ENCODE assay signal across 13 cellular contexts in genomic region chr1:109500886-109501285, GRCh38. TPM values are rescaled to one million over a fixed set of nuclear protein-coding genes. Genes with fewer than 3 reads are reported as not detected.
DNase-seq lines count a peak whose midpoint lies in the region; ATAC-seq and TF ChIP-seq lines count a peak whose summit lies in the region.
"Had no signal": no experiment of that assay in that cellular context is flagged by ENCODE, and none has a peak within 500 bp of the region (broad histone marks: within the 10 kb centered on the region; RNA-seq: fewer than 3 reads in every experiment).

No MANE protein-coding gene starts in this region.

- no peaks in the 10 kb centered on the region for H3K9me3 Mint-ChIP-seq in activated T-helper 17 cell treated with anti-CD3 and anti-CD28 coated beads, Interleukin-2, amount 50 U/mL, for 72 hours

- no peaks in the 10 kb centered on the region for H3K27me3 ChIP-seq in SK-N-SH (ENCODE audit: insufficient read depth)
- no peaks in the 10 kb centered on the region for H3K27me3 ChIP-seq in stomach

- peaks cover 4% of the 10 kb centered on the region; the same call in 1 of the 2 replicates for H3K79me2 ChIP-seq in SK-N-SH (ENCODE audit: insufficient read depth)

- H3K4me3 Mint-ChIP-seq in activated T-helper 17 cell treated with anti-CD3 and anti-CD28 coated beads, Interleukin-2, amount 50 U/mL, for 72 hours: peak overlapping the region; percentile 57

- no peaks in the 10 kb centered on the region for H3F3A ChIP-seq in SK-N-SH (replicated peaks; ENCODE audit: insufficient read depth)

- H3K9ac ChIP-seq in SK-N-SH: no peak overlapping the region

- no peak overlapping the region for H3K4me2 ChIP-seq in SK-N-SH

- TF ChIP-seq RAD21 in SK-N-SH (IDR thresholded peaks at IDR 0.05; ENCODE audit: low read length): no peak

- H3K27ac ChIP-seq in SK-N-SH (ENCODE audit: low read depth in 2 of 2, low read length in 1 of 2): peak overlapping the region in 1 of 2 experiments; percentile 2; a peak in 1 of 4 replicates
- peak overlapping the region in 4 of 5 donors; percentile 23 to 61 (median 50) for H3K27ac ChIP-seq in stomach
- H3K27ac ChIP-seq: 22Rv1 had no signal

- H3K4me3 ChIP-seq in SK-N-SH (ENCODE audit: low read depth in 2 of 2, low read length in 1 of 2): no peak overlapping the region
- no peak overlapping the region for H3K4me3 ChIP-seq in foreskin fibroblast (ENCODE audit: low read depth in 1 of 2, low read length in 2 of 2)
- no peak overlapping the region for H3K4me3 ChIP-seq in stomach

- H3K36me3 ChIP-seq in SK-N-SH (replicated peaks in 1 of 2; ENCODE audit: control insufficient read depth in 1 of 2, insufficient read depth in 2 of 2, low read length in 1 of 2): peaks cover 5 to 17% of the 10 kb centered on the region in 2 experiments
- H3K36me3 ChIP-seq in stomach: peaks cover 19 to 44% (median 39%) of the 10 kb centered on the region in 4 donors

- peak overlapping the region; percentile 67 for H3K27ac Mint-ChIP-seq in activated T-helper 17 cell treated with anti-CD3 and anti-CD28 coated beads, Interleukin-2, amount 50 U/mL, for 72 hours

- POLR2A ChIA-PET in SK-N-SH (lab: Yijun Ruan, JAX): interaction anchor here (3.3 kb wide), 1 partner anchor 29 kb away, joined by 13 read pairs; no protein-coding TSS in a partner anchor

- no peak overlapping the region for H2AFZ ChIP-seq in SK-N-SH (ENCODE audit: low read depth)

- TF ChIP-seq POLR2A in stomach (IDR thresholded peaks at IDR 0.05) (no peak), erythroblast (IDR thresholded peaks at IDR 0.05; ENCODE audit: low read length) (no peak)

- H3K9me3 ChIP-seq in SK-N-SH: no peaks in the 10 kb centered on the region
- H3K9me3 ChIP-seq in stomach: no peaks in the 10 kb centered on the region

- H3K27me3 Mint-ChIP-seq in activated T-helper 17 cell treated with anti-CD3 and anti-CD28 coated beads, Interleukin-2, amount 50 U/mL, for 72 hours: no peaks in the 10 kb centered on the region

- intact Hi-C loops in stomach (cut with DNase I; ENCODE audit: low total_unique reads): no loop called here

- H3K9me2 ChIP-seq in SK-N-SH: no peaks in the 10 kb centered on the region

- TF ChIP-seq EP300 in SK-N-SH (IDR thresholded peaks at IDR 0.05; ENCODE audit: borderline replicate concordance in 1 of 2, low read depth in 1 of 2, low read length in 1 of 2): no peak
- no peak for TF ChIP-seq EP300 in stomach (IDR thresholded peaks at IDR 0.05)

- H3K4me1 Mint-ChIP-seq in activated T-helper 17 cell treated with anti-CD3 and anti-CD28 coated beads, Interleukin-2, amount 50 U/mL, for 72 hours: peaks cover 61% of the 10 kb centered on the region

- WGBS in SK-N-SH (ENCODE audit: low lambda C conversion rate): 78% methylated on average over 4 of the region's 4 CpGs
- WGBS in stomach, 5 donors: 38 to 57% (median 41%) methylated on average over 4 of the region's 4 CpGs

- DNase-seq in SK-N-SH (no peak), foreskin fibroblast (peak; percentile 68 to 85), stomach (no peak), NCI-H446 treated with DMSO at 0.1 percent for 48 hours (lab: John Stamatoyannopoulos, UW) (no peak), erythroblast (lab: John Stamatoyannopoulos, UW) (no peak)
- DNase-seq in stimulated activated naive CD4-positive, alpha-beta T cell treated with Interleukin-2 at 50 U/mL for 16 hours (lab: John Stamatoyannopoulos, UW): no peak
- DNase-seq: activated CD8-positive, alpha-beta memory T cell treated with anti-CD3 and anti-CD28 coated beads, Interleukin-2, amount 50 U/mL, for 48 hours; GDM1; SW 1271 had no signal

- H3K36me3 Mint-ChIP-seq in activated T-helper 17 cell treated with anti-CD3 and anti-CD28 coated beads, Interleukin-2, amount 50 U/mL, for 72 hours (ENCODE audit: low read depth): peaks cover 36% of the 10 kb centered on the region

- ATAC-seq in SK-N-SH treated with all-trans-retinoic acid at 6 μM for 48 hours: peak; percentile 40
- no peak for ATAC-seq in activated T-helper 17 cell treated with anti-CD3 and anti-CD28 coated beads, Interleukin-2, amount 50 U/mL, for 72 hours (replicated peaks)

- H3K4me1 ChIP-seq in SK-N-SH (ENCODE audit: control insufficient read depth in 1 of 2, insufficient read depth in 2 of 2, low read depth in 1 of 2, low read length in 1 of 2): peaks cover 0 to 13% of the 10 kb centered on the region in 2 experiments; a peak in 1 of 4 replicates
- peaks cover 34 to 79% (median 49%) of the 10 kb centered on the region in 4 donors for H3K4me1 ChIP-seq in stomach

- H4K20me1 ChIP-seq in SK-N-SH (ENCODE audit: insufficient read depth): no peaks in the 10 kb centered on the region

- CTCF ChIA-PET in SK-N-SH (lab: Yijun Ruan, JAX): interaction anchor here (0.7 to 40.2 kb wide), 6 partner anchors 7 to 276 kb away, joined by 3 to 1710 read pairs (median 50); partner anchors contain the start of genes AMIGO1, ATXN7L2, CYB561D1 and GPR61

- TF ChIP-seq CTCF in SK-N-SH (IDR thresholded peaks at IDR 0.05) (no peak), foreskin fibroblast (IDR thresholded peaks at IDR 0.05; ENCODE audit: low read depth, low read length) (no peak), stomach (IDR thresholded peaks at IDR 0.05) (no peak)

TF ChIP-seq in SK-N-SH treated with all-trans-retinoic acid at 6 μM for 48 hours, 23 proteins besides CTCF, POLR2A, EP300 and RAD21 (continues in another document):
- TF ChIP-seq PATZ1 (CRISPR knock-in tag; IDR thresholded peaks at IDR 0.05; ENCODE audit: borderline replicate concordance) (no peak), GLIS3 (CRISPR knock-in tag; IDR thresholded peaks at IDR 0.05) (no peak)

TF ChIP-seq in SK-N-SH, 30 proteins besides CTCF, POLR2A, EP300 and RAD21 (continues in another document):
- no peak for TF ChIP-seq NFIC (IDR thresholded peaks at IDR 0.05; ENCODE audit: borderline replicate concordance)
- no peak for TF ChIP-seq GABPA (IDR thresholded peaks at IDR 0.05; ENCODE audit: low read depth)
- TF ChIP-seq USF1 (IDR thresholded peaks at IDR 0.05; ENCODE audit: borderline replicate concordance, low read depth): no peak
- no peak for TF ChIP-seq IRF3 (IDR thresholded peaks at IDR 0.05; ENCODE audit: low read depth, low read length)
- TF ChIP-seq YY1 (IDR thresholded peaks at IDR 0.05; ENCODE audit: low read depth): no peak
- TF ChIP-seq ELF1 (IDR thresholded peaks at IDR 0.05): no peak
- TF ChIP-seq SMC3 (IDR thresholded peaks at IDR 0.05; ENCODE audit: low read depth, low read length): no peak
- TF ChIP-seq RXRA (IDR thresholded peaks at IDR 0.05; ENCODE audit: borderline replicate concordance, low read depth): no peak
- TF ChIP-seq FOXJ3 (CRISPR knock-in tag; IDR thresholded peaks at IDR 0.05): no peak
- TF ChIP-seq RFX5 (IDR thresholded peaks at IDR 0.05; ENCODE audit: low read length): no peak

RNA-seq across cellular contexts. Expression of gene CYB561D1, which starts 7.0 kb away (rescaled TPM):
- polyA plus RNA-seq in SK-N-SH (2012; rRNA removed) (5.4 and 8.9 TPM in 2 replicates), stomach (1 to 10 TPM; 1.8 to 4.4 (median 4.1) TPM)
- polyA plus RNA-seq in SK-N-SH (2012; cell fraction: cytosol; rRNA removed): 3.5 and 4.9 TPM in 2 replicates
- 13.0 and 13.3 TPM in 2 replicates for polyA plus RNA-seq in SK-N-SH (2012; cell fraction: nucleus; rRNA removed)
- total RNA-seq in activated T-helper 17 cell treated with anti-CD3 and anti-CD28 coated beads, Interleukin-2, amount 50 U/mL, for 72 hours: 10 to 100 TPM in 1 of 2 donors, 1 to 10 TPM in 1; 7.6 to 19.2 TPM
- 1 to 10 TPM; 1.8 to 6.4 (median 2.3) TPM for total RNA-seq in stomach

RNA-seq across cellular contexts. Expression of gene AMIGO1, which starts 8.6 kb away (rescaled TPM):
- polyA plus RNA-seq in SK-N-SH (2012; rRNA removed) (0.93 and 0.95 TPM in 2 replicates), stomach (1 to 10 TPM; 1.3 to 1.8 (median 1.7) TPM)
- 0.85 and 0.94 TPM in 2 replicates for polyA plus RNA-seq in SK-N-SH (2012; cell fraction: cytosol; rRNA removed)
- 0.73 TPM in 2 replicates for polyA plus RNA-seq in SK-N-SH (2012; cell fraction: nucleus; rRNA removed)
- total RNA-seq in activated T-helper 17 cell treated with anti-CD3 and anti-CD28 coated beads, Interleukin-2, amount 50 U/mL, for 72 hours: 1 to 10 TPM; 1.1 to 1.2 TPM
- 10 to 100 TPM in 1 of 5 donors, 1 to 10 TPM in 4; 1.7 to 25.7 (median 3.5) TPM for total RNA-seq in stomach

RNA-seq across cellular contexts. Expression of gene ATXN7L2, which starts 17.2 kb away (rescaled TPM):
- polyA plus RNA-seq in SK-N-SH (2012; rRNA removed): 3.9 and 4.0 TPM in 2 replicates
- polyA plus RNA-seq in SK-N-SH (2012; cell fraction: cytosol; rRNA removed): 1.5 and 2.7 TPM in 2 replicates
- polyA plus RNA-seq in SK-N-SH (2012; cell fraction: nucleus; rRNA removed): 12.7 and 20.3 TPM in 2 replicates
- 10 to 100 TPM; 14.5 to 15.3 TPM for total RNA-seq in activated T-helper 17 cell treated with anti-CD3 and anti-CD28 coated beads, Interleukin-2, amount 50 U/mL, for 72 hours
- 1 to 10 TPM in 3 of 5 donors, under 1 TPM in 1, not detected in 1; 0.29 to 5.1 (median 2.6) TPM for total RNA-seq in stomach
- polyA plus RNA-seq in stomach: 1 to 10 TPM in 2 of 3 donors, under 1 TPM in 1; 0.76 to 6.3 (median 5.2) TPM

RNA-seq across cellular contexts. Expression of gene SYPL2, which starts 34.5 kb away (rescaled TPM):
- polyA plus RNA-seq in SK-N-SH (2012; rRNA removed) (0.03 and 0.05 TPM in 2 replicates), stomach (1 to 10 TPM in 1 of 3 donors, under 1 TPM in 2; 0.50 to 1.0 (median 0.61) TPM)
- 0.01 and 0.05 TPM in 2 replicates for polyA plus RNA-seq in SK-N-SH (2012; cell fraction: cytosol; rRNA removed)
- polyA plus RNA-seq in SK-N-SH (2012; cell fraction: nucleus; rRNA removed): 0.07 and 0.10 TPM in 2 replicates
- total RNA-seq in activated T-helper 17 cell treated with anti-CD3 and anti-CD28 coated beads, Interleukin-2, amount 50 U/mL, for 72 hours: not detected
- under 1 TPM in 2 of 5 donors, not detected in 3; 0.45 to 0.58 TPM for total RNA-seq in stomach

RNA-seq across cellular contexts. Expression of gene GPR61, which starts 38.8 kb away (rescaled TPM):
- polyA plus RNA-seq in SK-N-SH (2012; rRNA removed) (not detected in 2 replicates), stomach (under 1 TPM in 1 of 3 donors, not detected in 2; 0.12 TPM)
- polyA plus RNA-seq in SK-N-SH (2012; cell fraction: cytosol; rRNA removed): not detected in 2 replicates
- 0.08 TPM in 1 of 2 replicates, not detected in the other for polyA plus RNA-seq in SK-N-SH (2012; cell fraction: nucleus; rRNA removed)
- under 1 TPM in 1 of 2 donors, not detected in 1; 0.45 TPM for total RNA-seq in activated T-helper 17 cell treated with anti-CD3 and anti-CD28 coated beads, Interleukin-2, amount 50 U/mL, for 72 hours
- total RNA-seq in stomach: not detected
- total RNA-seq: omental fat pad had no signal

Comparison
In these comparisons a context has a peak if more than half of its experiments do, and no peak if none do; other contexts are left out.
1. DNase-seq: peak in foreskin fibroblast (2 of 2); none in SK-N-SH (single experiment), stomach (single experiment), NCI-H446 treated with DMSO at 0.1 percent for 48 hours (single experiment), erythroblast (0 of 2) and stimulated activated naive CD4-positive, alpha-beta T cell treated with Interleukin-2 at 50 U/mL for 16 hours (single experiment).